Comparison of ENCODE assay signal across 10 cellular contexts in genomic region chr5:33824516-33825195, GRCh38.
DNase-seq lines count a peak whose midpoint lies in the region; ATAC-seq and TF ChIP-seq lines count a peak whose summit lies in the region.
"Had no signal": no experiment of that assay in that cellular context is flagged by ENCODE, and none has a peak within 500 bp of the region (broad histone marks: within the 10 kb centered on the region; RNA-seq: fewer than 3 reads in every experiment).

No MANE protein-coding gene starts in this region.

- WGBS in GM23248 (ENCODE audit: low coverage in 1 of 2, low lambda C conversion rate in 2 of 2, missing lambda C conversion rate in 2 of 2), 2 experiments, result 54 to 63% methylated on average over 4 of the region's 4 CpGs
- 66% methylated on average over 4 of the region's 4 CpGs for WGBS in mesenchymal stem cell

- no peaks in the 10 kb centered on the region for H3K79me2 ChIP-seq in GM23248 (ENCODE audit: insufficient read depth)

- H3K4ac ChIP-seq in mesenchymal stem cell (ENCODE audit: low read depth in 1 of 2, low read length in 2 of 2), result peak overlapping the region in 1 of 2 experiments; percentile 67

- no peaks in the 10 kb centered on the region for H3K36me3 ChIP-seq in GM23248 (ENCODE audit: low read depth)
- H3K36me3 ChIP-seq in mesenchymal stem cell (ENCODE audit: control insufficient read depth in 1 of 2, insufficient read depth in 2 of 2, low read depth in 1 of 2, low read length in 2 of 2), result peaks cover 0 to 1% of the 10 kb centered on the region in 2 experiments
- no peaks in the 10 kb centered on the region for H3K36me3 ChIP-seq in colonic mucosa
- H3K36me3 ChIP-seq: upper lobe of left lung had no signal

- H3K9me3 ChIP-seq in GM23248 (ENCODE audit: low read depth), result no peaks in the 10 kb centered on the region
- peaks cover 2% of the 10 kb centered on the region for H3K9me3 ChIP-seq in mesenchymal stem cell (ENCODE audit: control insufficient read depth, low read length)
- no peaks in the 10 kb centered on the region for H3K9me3 ChIP-seq in colonic mucosa

- H4K91ac ChIP-seq in mesenchymal stem cell (ENCODE audit: low read length), result no peak overlapping the region

- in situ Hi-C loops in GM23248 (cut with MboI), result no loop called here

- H3K27ac ChIP-seq in GM23248, result peak overlapping the region; percentile 56
- peak overlapping the region; percentile 1 for H3K27ac ChIP-seq in mesenchymal stem cell (ENCODE audit: low read length, poor library complexity, severe bottlenecking)
- no peak overlapping the region for H3K27ac ChIP-seq in colonic mucosa
- H3K27ac ChIP-seq: upper lobe of left lung had no signal

- peaks cover 32% of the 10 kb centered on the region for H3K4me1 ChIP-seq in GM23248 (ENCODE audit: insufficient read depth)
- peaks cover 5% of the 10 kb centered on the region for H3K4me1 ChIP-seq in mesenchymal stem cell (ENCODE audit: control insufficient read depth, insufficient read depth, low read depth, low read length)
- no peaks in the 10 kb centered on the region for H3K4me1 ChIP-seq in colonic mucosa
- H3K4me1 ChIP-seq: upper lobe of left lung had no signal

- no peak overlapping the region for H2BK15ac ChIP-seq in mesenchymal stem cell (ENCODE audit: low read depth, poor library complexity, severe bottlenecking)

- peak overlapping the region; percentile 27 for H4K8ac ChIP-seq in mesenchymal stem cell (ENCODE audit: low read length)

- H2AK5ac ChIP-seq in mesenchymal stem cell (ENCODE audit: low read length, severe bottlenecking), result no peak overlapping the region

- no peak for TF ChIP-seq POLR2A in NB4 (IDR thresholded peaks at IDR 0.05; ENCODE audit: extremely low read depth, insufficient read length)

- H2BK120ac ChIP-seq in mesenchymal stem cell (ENCODE audit: low read depth, low read length), result no peak overlapping the region

- ATAC-seq in HG02571 (IDR thresholded peaks at IDR 0.05; ENCODE audit: unreplicated experiment), result no peak

- peak overlapping the region; percentile 44 to 78 for H3K18ac ChIP-seq in mesenchymal stem cell (ENCODE audit: low read depth in 1 of 2, low read length in 2 of 2)

- H3K23ac ChIP-seq in mesenchymal stem cell (ENCODE audit: low read length in 2 of 2), result no peak overlapping the region

- H2BK5ac ChIP-seq in mesenchymal stem cell (ENCODE audit: low read depth, low read length, poor library complexity, severe bottlenecking), result no peak overlapping the region

- H3K27me3 ChIP-seq in GM23248 (replicated peaks; ENCODE audit: insufficient read depth) (no peaks in the 10 kb centered on the region), mesenchymal stem cell (ENCODE audit: control insufficient read depth in 1 of 2, insufficient read depth in 1 of 2, low read length in 2 of 2) (no peaks in the 10 kb centered on the region), colonic mucosa (no peaks in the 10 kb centered on the region)
- H3K27me3 ChIP-seq: upper lobe of left lung had no signal

- peaks cover 15% of the 10 kb centered on the region for H3K79me1 ChIP-seq in mesenchymal stem cell (replicated peaks; ENCODE audit: low read length, poor library complexity, severe bottlenecking)

- peak overlapping the region in 1 of 2 experiments; percentile 44 for H3K14ac ChIP-seq in mesenchymal stem cell (ENCODE audit: low read length in 2 of 2)

- peak; percentile 29 for DNase-seq in GM10266 (ENCODE audit: extremely low spot score)
- DNase-seq in GM23248, result peak; percentile 84
- peak; percentile 32 for DNase-seq in NB4 (ENCODE audit: low read depth)
- DNase-seq in mesenchymal stem cell, result peak; percentile 79
- no peak for DNase-seq in NCI-H2227 treated with DMSO at 0.1 percent for 48 hours (lab: John Stamatoyannopoulos, UW)
- no peak for DNase-seq in cortex of kidney (lab: John Stamatoyannopoulos, UW)
- DNase-seq in colonic mucosa, result no peak
- DNase-seq: activated naive CD8-positive, alpha-beta T cell treated with anti-CD3 and anti-CD28 coated beads for 36 hours; upper lobe of left lung had no signal

- H3K9me2 ChIP-seq in GM23248 (ENCODE audit: insufficient read depth), result no peaks in the 10 kb centered on the region

- H3F3A ChIP-seq in GM23248 (ENCODE audit: insufficient read depth), result peaks cover 20% of the 10 kb centered on the region

- intact Hi-C loops in colonic mucosa (cut with DNase I), result no loop called here

- no peak overlapping the region; the same call in 1 of the 2 replicates for H3K4me3 ChIP-seq in GM23248
- no peak overlapping the region for H3K4me3 ChIP-seq in NB4 (ENCODE audit: low read depth, low read length)
- peak overlapping the region in 1 of 2 experiments; percentile 30 for H3K4me3 ChIP-seq in mesenchymal stem cell (ENCODE audit: insufficient read depth in 1 of 2, low read depth in 1 of 2, low read length in 2 of 2)
- no peak overlapping the region for H3K4me3 ChIP-seq in colonic mucosa
- H3K4me3 ChIP-seq: upper lobe of left lung had no signal

- H2AFZ ChIP-seq in GM23248 (0 out of 2 replicates have a peak overlapping the region, but pooled peaks have one; percentile 17), mesenchymal stem cell (ENCODE audit: low read depth, low read length) (no peak overlapping the region)

- no peaks in the 10 kb centered on the region for H4K20me1 ChIP-seq in GM23248 (ENCODE audit: insufficient read depth)

- H2BK12ac ChIP-seq in mesenchymal stem cell (ENCODE audit: low read length in 2 of 2), result no peak overlapping the region

- H3K4me2 ChIP-seq in GM23248 (ENCODE audit: unreplicated experiment) (peak overlapping the region; percentile 43), mesenchymal stem cell (ENCODE audit: low read length, poor library complexity, severe bottlenecking) (no peak overlapping the region)

- H3K9ac ChIP-seq in GM23248, result 0 out of 2 replicates have a peak overlapping the region, but pooled peaks have one; percentile 3
- peak overlapping the region; percentile 60 for H3K9ac ChIP-seq in mesenchymal stem cell (ENCODE audit: low read length)
- H3K9ac ChIP-seq in colonic mucosa (ENCODE audit: low read depth in 2 of 2, low read length in 2 of 2), result no peak overlapping the region

- TF ChIP-seq CTCF in GM10266 (IDR thresholded peaks at IDR 0.05; ENCODE audit: control insufficient read depth, insufficient read depth, low read depth, missing control alignments) (no peak), NB4 (IDR thresholded peaks at IDR 0.05; ENCODE audit: low read depth, low read length) (no peak), colonic mucosa (IDR thresholded peaks at IDR 0.05) (no peak)

Comparison
In these comparisons a context has a peak if more than half of its experiments do, and no peak if none do; other contexts are left out.
1. DNase-seq: peak in GM10266 (single experiment), GM23248 (single experiment), NB4 (single experiment) and mesenchymal stem cell (single experiment); none in NCI-H2227 treated with DMSO at 0.1 percent for 48 hours (single experiment), cortex of kidney (single experiment) and colonic mucosa (single experiment).
2. H3K9ac ChIP-seq: peak in GM23248 (single experiment) and mesenchymal stem cell (single experiment); none in colonic mucosa (0 of 2).